3 cellular contexts compared by ENCODE assay signal in genomic region chr19:13705201-13705600, GRCh38.
TF ChIP-seq lines count a peak whose summit lies in the region.

No MANE protein-coding gene starts in this region.

TF ChIP-seq in HepG2, 621 proteins besides CTCF, POLR2A, EP300 and RAD21:
- TF ChIP-seq ZNF331 (CRISPR knock-in tag; IDR thresholded peaks at IDR 0.05) (peak; percentile 97), ZNF556 (CRISPR knock-in tag; IDR thresholded peaks at IDR 0.05; ENCODE audit: borderline replicate concordance) (no peak), ZNF564 (CRISPR knock-in tag; IDR thresholded peaks at IDR 0.05) (no peak)

TF ChIP-seq in GM23338, 12 proteins besides CTCF, POLR2A, EP300 and RAD21:
- TF ChIP-seq ETS1 (IDR thresholded peaks at IDR 0.05) (no peak), STAT1 (IDR thresholded peaks at IDR 0.05; ENCODE audit: unreplicated experiment) (no peak), REST (IDR thresholded peaks at IDR 0.05; ENCODE audit: unreplicated experiment) (no peak), JUNB (IDR thresholded peaks at IDR 0.05; ENCODE audit: unreplicated experiment) (no peak), ZNF331 (CRISPR knock-in tag; IDR thresholded peaks at IDR 0.05; ENCODE audit: low read depth) (peak; percentile 81)
- TF ChIP-seq, protein P1, sequence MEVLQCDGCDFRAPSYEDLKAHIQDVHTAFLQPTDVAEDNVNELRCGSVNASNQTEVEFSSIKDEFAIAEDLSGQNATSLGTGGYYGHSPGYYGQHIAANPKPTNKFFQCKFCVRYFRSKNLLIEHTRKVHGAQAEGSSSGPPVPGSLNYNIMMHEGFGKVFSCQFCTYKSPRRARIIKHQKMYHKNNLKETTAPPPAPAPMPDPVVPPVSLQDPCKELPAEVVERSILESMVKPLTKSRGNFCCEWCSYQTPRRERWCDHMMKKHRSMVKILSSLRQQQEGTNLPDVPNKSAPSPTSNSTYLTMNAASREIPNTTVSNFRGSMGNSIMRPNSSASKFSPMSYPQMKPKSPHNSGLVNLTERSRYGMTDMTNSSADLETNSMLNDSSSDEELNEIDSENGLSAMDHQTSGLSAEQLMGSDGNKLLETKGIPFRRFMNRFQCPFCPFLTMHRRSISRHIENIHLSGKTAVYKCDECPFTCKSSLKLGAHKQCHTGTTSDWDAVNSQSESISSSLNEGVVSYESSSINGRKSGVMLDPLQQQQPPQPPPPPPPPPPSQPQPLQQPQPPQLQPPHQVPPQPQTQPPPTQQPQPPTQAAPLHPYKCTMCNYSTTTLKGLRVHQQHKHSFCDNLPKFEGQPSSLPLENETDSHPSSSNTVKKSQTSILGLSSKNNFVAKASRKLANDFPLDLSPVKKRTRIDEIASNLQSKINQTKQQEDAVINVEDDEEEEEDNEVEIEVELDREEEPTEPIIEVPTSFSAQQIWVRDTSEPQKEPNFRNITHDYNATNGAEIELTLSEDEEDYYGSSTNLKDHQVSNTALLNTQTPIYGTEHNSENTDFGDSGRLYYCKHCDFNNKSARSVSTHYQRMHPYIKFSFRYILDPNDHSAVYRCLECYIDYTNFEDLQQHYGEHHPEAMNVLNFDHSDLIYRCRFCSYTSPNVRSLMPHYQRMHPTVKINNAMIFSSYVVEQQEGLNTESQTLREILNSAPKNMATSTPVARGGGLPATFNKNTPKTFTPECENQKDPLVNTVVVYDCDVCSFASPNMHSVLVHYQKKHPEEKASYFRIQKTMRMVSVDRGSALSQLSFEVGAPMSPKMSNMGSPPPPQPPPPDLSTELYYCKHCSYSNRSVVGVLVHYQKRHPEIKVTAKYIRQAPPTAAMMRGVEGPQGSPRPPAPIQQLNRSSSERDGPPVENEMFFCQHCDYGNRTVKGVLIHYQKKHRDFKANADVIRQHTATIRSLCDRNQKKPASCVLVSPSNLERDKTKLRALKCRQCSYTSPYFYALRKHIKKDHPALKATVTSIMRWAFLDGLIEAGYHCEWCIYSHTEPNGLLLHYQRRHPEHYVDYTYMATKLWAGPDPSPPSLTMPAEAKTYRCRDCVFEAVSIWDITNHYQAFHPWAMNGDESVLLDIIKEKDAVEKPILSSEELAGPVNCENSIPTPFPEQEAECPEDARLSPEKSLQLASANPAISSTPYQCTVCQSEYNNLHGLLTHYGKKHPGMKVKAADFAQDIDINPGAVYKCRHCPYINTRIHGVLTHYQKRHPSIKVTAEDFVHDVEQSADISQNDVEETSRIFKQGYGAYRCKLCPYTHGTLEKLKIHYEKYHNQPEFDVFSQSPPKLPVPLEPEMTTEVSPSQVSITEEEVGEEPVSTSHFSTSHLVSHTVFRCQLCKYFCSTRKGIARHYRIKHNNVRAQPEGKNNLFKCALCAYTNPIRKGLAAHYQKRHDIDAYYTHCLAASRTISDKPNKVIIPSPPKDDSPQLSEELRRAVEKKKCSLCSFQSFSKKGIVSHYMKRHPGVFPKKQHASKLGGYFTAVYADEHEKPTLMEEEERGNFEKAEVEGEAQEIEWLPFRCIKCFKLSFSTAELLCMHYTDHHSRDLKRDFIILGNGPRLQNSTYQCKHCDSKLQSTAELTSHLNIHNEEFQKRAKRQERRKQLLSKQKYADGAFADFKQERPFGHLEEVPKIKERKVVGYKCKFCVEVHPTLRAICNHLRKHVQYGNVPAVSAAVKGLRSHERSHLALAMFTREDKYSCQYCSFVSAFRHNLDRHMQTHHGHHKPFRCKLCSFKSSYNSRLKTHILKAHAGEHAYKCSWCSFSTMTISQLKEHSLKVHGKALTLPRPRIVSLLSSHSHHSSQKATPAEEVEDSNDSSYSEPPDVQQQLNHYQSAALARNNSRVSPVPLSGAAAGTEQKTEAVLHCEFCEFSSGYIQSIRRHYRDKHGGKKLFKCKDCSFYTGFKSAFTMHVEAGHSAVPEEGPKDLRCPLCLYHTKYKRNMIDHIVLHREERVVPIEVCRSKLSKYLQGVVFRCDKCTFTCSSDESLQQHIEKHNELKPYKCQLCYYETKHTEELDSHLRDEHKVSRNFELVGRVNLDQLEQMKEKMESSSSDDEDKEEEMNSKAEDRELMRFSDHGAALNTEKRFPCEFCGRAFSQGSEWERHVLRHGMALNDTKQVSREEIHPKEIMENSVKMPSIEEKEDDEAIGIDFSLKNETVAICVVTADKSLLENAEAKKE (CRISPR knock-in tag; IDR thresholded peaks at IDR 0.05): no peak

TF ChIP-seq in HEK293, 187 proteins besides CTCF, POLR2A, EP300 and RAD21:
- no peak for TF ChIP-seq ZNF248 (tag by site-specific recombination; IDR thresholded peaks at IDR 0.05)
- peak; percentile 62 for TF ChIP-seq ZNF37A (tag by site-specific recombination; IDR thresholded peaks at IDR 0.05)
- TF ChIP-seq ZNF701 (tag by site-specific recombination; IDR thresholded peaks at IDR 0.05): no peak
